In the genomic region with DNA sequence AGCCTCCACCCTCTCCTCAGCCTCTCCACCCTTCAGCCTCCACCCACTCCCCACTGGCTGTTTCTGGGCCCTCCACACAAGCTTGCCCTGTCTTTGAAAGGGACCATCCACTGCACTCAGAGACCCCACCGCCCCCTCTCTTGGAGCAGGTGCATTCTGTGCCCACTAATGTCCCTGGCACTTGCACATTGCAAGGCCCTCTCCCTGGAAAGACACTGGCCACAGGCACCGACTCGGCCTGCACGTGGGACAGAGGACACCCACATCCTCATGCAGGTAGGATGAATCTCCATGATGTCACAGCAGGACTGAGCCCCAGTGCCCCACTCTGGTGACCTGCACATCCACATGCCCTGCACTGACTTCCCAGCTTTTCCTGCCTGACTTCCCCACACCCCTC, we compare ENCODE assay signal across 29 cellular contexts. TPM values are rescaled to one million over a fixed set of nuclear protein-coding genes. Genes with fewer than 3 reads are reported as not detected.
"Had no signal": no experiment of that assay in that cellular context is flagged by ENCODE, and none has a peak within 500 bp of the region (broad histone marks: within the 10 kb centered on the region; RNA-seq: fewer than 3 reads in every experiment).

No MANE protein-coding gene starts in this region.

- H3K36me3 ChIP-seq: breast epithelium, esophagus squamous epithelium, gastroesophageal sphincter had no signal

- H3K4me1 Mint-ChIP-seq: activated T-helper 17 cell treated with anti-CD3 and anti-CD28 coated beads, Interleukin-2, amount 50 U/mL, for 72 hours; central memory CD8-positive, alpha-beta T cell; WTC11 had no signal

- H3K4me3 ChIP-seq: body of pancreas, breast epithelium, coronary artery, esophagus squamous epithelium, gastroesophageal sphincter had no signal

- DNase-seq: activated CD4-positive, alpha-beta memory T cell treated with anti-CD3 and anti-CD28 coated beads for 36 hours; activated CD4-positive, alpha-beta T cell treated with anti-CD3 and anti-CD28 coated beads for 1 hour; activated CD4-positive, alpha-beta T cell treated with anti-CD3 and anti-CD28 coated beads for 4 hours; activated CD4-positive, alpha-beta T cell treated with anti-CD3 and anti-CD28 coated beads, Interleukin-2, amount 50 U/mL, for 1 hour; activated CD8-positive, alpha-beta T cell treated with anti-CD3 and anti-CD28 coated beads, Interleukin-2, amount 10 ng/mL, durations not matched to agents 7 days and 5 days; activated effector memory CD4-positive, alpha-beta T cell treated with Interleukin-2 at 50 U/mL for 16 hours; activated gamma-delta T cell treated with Interleukin-2 at 50 U/mL for 16 hours; activated naive CD4-positive, alpha-beta T cell treated with anti-CD3 and anti-CD28 coated beads, Interleukin-2, amount 50 U/mL, for 16 hours; activated naive CD4-positive, alpha-beta T cell treated with Interleukin-2 at 50 U/mL for 16 hours; activated T-cell treated with anti-CD3 and anti-CD28 coated beads, Interleukin-2, amount 50 U/mL, for 4 hours; amniotic stem cell; anterior cingulate cortex; body of pancreas; effector CD4-positive, alpha-beta T cell; effector memory CD8-positive, alpha-beta T cell; erythroblast; esophagus squamous epithelium; foreskin melanocyte; T-helper 2 cell had no signal

- H3K36me3 Mint-ChIP-seq: activated CD4-positive, alpha-beta memory T cell treated with anti-CD3 and anti-CD28 coated beads for 36 hours; activated naive CD8-positive, alpha-beta T cell; WTC11 had no signal

- H3K9me3 Mint-ChIP-seq: activated CD4-positive, alpha-beta memory T cell treated with anti-CD3 and anti-CD28 coated beads for 36 hours; dendritic cell treated with granulocyte-macrophage colony-stimulating factor and Interleukin-4, amounts not matched to agents 40 ng/mL and 50 ng/mL, for 4 days had no signal

- H3K27ac Mint-ChIP-seq: activated CD4-positive, alpha-beta memory T cell treated with anti-CD3 and anti-CD28 coated beads for 36 hours; activated CD8-positive, alpha-beta T cell treated with anti-CD3 and anti-CD28 coated beads, Interleukin-2, amount 10 ng/mL, durations not matched to agents 7 days and 5 days; activated naive CD8-positive, alpha-beta T cell; activated T-helper 17 cell treated with anti-CD3 and anti-CD28 coated beads, Interleukin-2, amount 50 U/mL, for 72 hours; dendritic cell treated with granulocyte-macrophage colony-stimulating factor and Interleukin-4, amounts not matched to agents 40 ng/mL and 50 ng/mL, for 4 days; effector memory CD8-positive, alpha-beta T cell; WTC11 had no signal

- H3K9me3 ChIP-seq: body of pancreas had no signal

- H3K4me1 ChIP-seq: body of pancreas, breast epithelium, esophagus squamous epithelium, gastroesophageal sphincter had no signal

- H3K27me3 ChIP-seq: body of pancreas, breast epithelium had no signal

- H3K4me3 Mint-ChIP-seq: activated CD4-positive, alpha-beta memory T cell treated with anti-CD3 and anti-CD28 coated beads for 36 hours; activated CD8-positive, alpha-beta T cell treated with anti-CD3 and anti-CD28 coated beads, Interleukin-2, amount 10 ng/mL, durations not matched to agents 7 days and 5 days; activated naive CD8-positive, alpha-beta T cell; activated T-cell treated with anti-CD3 and anti-CD28 coated beads, Interleukin-2, amount 50 U/mL, for 4 hours; activated T-helper 17 cell treated with anti-CD3 and anti-CD28 coated beads, Interleukin-2, amount 50 U/mL, for 72 hours; central memory CD8-positive, alpha-beta T cell; dendritic cell treated with granulocyte-macrophage colony-stimulating factor and Interleukin-4, amounts not matched to agents 40 ng/mL and 50 ng/mL, for 4 days; effector memory CD8-positive, alpha-beta T cell; WTC11 had no signal

- H3K27ac ChIP-seq: body of pancreas, breast epithelium, coronary artery, esophagus squamous epithelium, gastroesophageal sphincter, VCaP had no signal

- ATAC-seq: activated CD8-positive, alpha-beta T cell treated with anti-CD3 and anti-CD28 coated beads, Interleukin-2, amount 10 ng/mL, durations not matched to agents 7 days and 5 days; activated T-cell treated with anti-CD3 and anti-CD28 coated beads, Interleukin-2, amount 50 U/mL, for 4 hours; activated T-helper 17 cell treated with anti-CD3 and anti-CD28 coated beads, Interleukin-2, amount 50 U/mL, for 72 hours; body of pancreas; effector memory CD8-positive, alpha-beta T cell; gastroesophageal sphincter; WTC11 had no signal

RNA-seq across cellular contexts. Expression of gene EBF3, which starts 36.8 kb away (rescaled TPM):
- total RNA-seq: activated CD4-positive, alpha-beta memory T cell treated with anti-CD3 and anti-CD28 coated beads for 36 hours; activated CD8-positive, alpha-beta T cell treated with anti-CD3 and anti-CD28 coated beads, Interleukin-2, amount 10 ng/mL, durations not matched to agents 7 days and 5 days; activated T-cell treated with anti-CD3 and anti-CD28 coated beads, Interleukin-2, amount 50 U/mL, for 4 hours; activated T-helper 17 cell treated with anti-CD3 and anti-CD28 coated beads, Interleukin-2, amount 50 U/mL, for 72 hours; T-helper 1 cell treated with Interleukin-12 subunit alpha and Interleukin-12 subunit beta and Interleukin-4 antibody, amounts not matched to agents 30 ng/mL and 1 ng/mL, for 36 hours had no signal
